Comparison of ENCODE assay signal across 8 cellular contexts in genomic region chr16:8964462-8964861, GRCh38. TPM values are rescaled to one million over a fixed set of nuclear protein-coding genes. Genes with fewer than 3 reads are reported as not detected.
DNase-seq lines count a peak whose midpoint lies in the region; ATAC-seq and TF ChIP-seq lines count a peak whose summit lies in the region.

No MANE protein-coding gene starts in this region.

- peaks cover 27% of the 10 kb centered on the region for H4K20me1 ChIP-seq in KMS-11 (ENCODE audit: insufficient read depth)

- no peaks in the 10 kb centered on the region for H3K27me3 Mint-ChIP-seq in natural killer cell (ENCODE audit: low read depth in 2 of 2)

- TF ChIP-seq CTCF in AG10803 (conservative IDR thresholded peaks at IDR 0.05; ENCODE audit: low read length) (0 out of 2 replicates have a peak, but pooled peaks have one; percentile 0), KMS-11 (conservative IDR thresholded peaks at IDR 0.05; ENCODE audit: low read depth, low read length) (no peak), coronary artery (IDR thresholded peaks at IDR 0.05) (no peak), natural killer cell (IDR thresholded peaks at IDR 0.05) (no peak)

- H3K4me3 ChIP-seq in AG10803 (ENCODE audit: low read length) (peak overlapping the region; percentile 63), KMS-11 (IDR thresholded peaks at IDR 0.05; ENCODE audit: insufficient read depth, low read depth, low read length) (no peak overlapping the region), coronary artery (peak overlapping the region; percentile 81)

- H3K4me1 Mint-ChIP-seq in natural killer cell: peaks cover 31 to 39% of the 10 kb centered on the region in 2 donors

- no peak for ATAC-seq in natural killer cell

- peak overlapping the region; percentile 54 for H3K27ac ChIP-seq in KMS-11
- H3K27ac ChIP-seq in coronary artery: peak overlapping the region; percentile 69 to 97

- peaks cover 41% of the 10 kb centered on the region for H3K79me2 ChIP-seq in KMS-11 (ENCODE audit: insufficient read depth, low read depth)

- peak overlapping the region; percentile 75; the same call in 1 of the 2 replicates for H3K9ac ChIP-seq in KMS-11

- DNase-seq in AG10803 (ENCODE audit: low read depth): no peak
- DNase-seq in coronary artery (ENCODE audit: low spot score): no peak
- no peak for DNase-seq in natural killer cell
- no peak for DNase-seq in NK-92 treated with Interleukin-12 subunit alpha and Interleukin-12 subunit beta, amount 100 ng/mL, for 24 hours (lab: John Stamatoyannopoulos, UW)
- DNase-seq in NCI-H526 (lab: John Stamatoyannopoulos, UW): no peak
- no peak for DNase-seq in stimulated activated naive CD4-positive, alpha-beta T cell treated with Interleukin-2 at 50 U/mL for 16 hours (lab: John Stamatoyannopoulos, UW)
- DNase-seq in activated CD8-positive, alpha-beta memory T cell treated with anti-CD3 and anti-CD28 coated beads for 24 hours: no peak

- H3K36me3 Mint-ChIP-seq in natural killer cell: no peaks in the 10 kb centered on the region

- intact Hi-C loops in natural killer cell (cut with micrococcal nuclease): loop anchor here (5.0 to 10.0 kb wide), 3 partner anchors 50 to 167 kb away; partner anchors contain the start of genes HAPSTR1, PMM2 and TMEM186

- peak overlapping the region; percentile 90 for H2AFZ ChIP-seq in KMS-11 (ENCODE audit: low read depth)

- H3K27me3 ChIP-seq in KMS-11 (ENCODE audit: insufficient read depth, low read depth): no peaks in the 10 kb centered on the region

- H3K27ac Mint-ChIP-seq in natural killer cell: peak overlapping the region; percentile 59 to 76

- H3K9me3 Mint-ChIP-seq in natural killer cell: no peaks in the 10 kb centered on the region

- H3K4me3 Mint-ChIP-seq in natural killer cell: peak overlapping the region; percentile 83

- peak overlapping the region; percentile 85 for H3K4me2 ChIP-seq in KMS-11

- peaks cover 32% of the 10 kb centered on the region for H3K4me1 ChIP-seq in KMS-11 (ENCODE audit: low read depth, poor library complexity, severe bottlenecking)

- H3K36me3 ChIP-seq in KMS-11 (ENCODE audit: insufficient read depth): no peaks in the 10 kb centered on the region

RNA-seq across cellular contexts. Expression of gene USP7, which starts 0.8 kb away (rescaled TPM):
- 100 to 1,000 TPM; 213 to 268 (median 236) TPM for total RNA-seq in natural killer cell
